8 cellular contexts compared by ENCODE assay signal in genomic region chr6:157022022-157022740, GRCh38.
DNase-seq lines count a peak whose midpoint lies in the region; ATAC-seq, FAIRE-seq and TF ChIP-seq lines count a peak whose summit lies in the region.

No MANE protein-coding gene starts in this region.

- H3K27ac ChIP-seq in pancreas (peak overlapping the region; percentile 95 to 100 (median 98)), tibial artery (peak overlapping the region; percentile 95 to 98)

- H3K27me3 ChIP-seq in pancreas (no peaks in the 10 kb centered on the region), tibial artery (no peaks in the 10 kb centered on the region)

- H3K27me3 Mint-ChIP-seq in activated naive CD8-positive, alpha-beta T cell treated with anti-CD3 and anti-CD28 coated beads, Interleukin-2, amount 50 U/mL, for 24 hours = no peaks in the 10 kb centered on the region

- H3K4me3 ChIP-seq in pancreas = peak overlapping the region; percentile 62 to 84 (median 76)
- H3K4me3 ChIP-seq in tibial artery = peak overlapping the region; percentile 68 to 90

- CTCF ChIA-PET in GM10248 (lab: Yijun Ruan, JAX) = interaction anchor here (0.9 to 1.3 kb wide), 3 partner anchors 11 to 67 kb away, joined by 3 to 6 read pairs (median 5); no protein-coding TSS in a partner anchor

- H3K4me1 ChIP-seq in pancreas = peaks cover 0 to 19% (median 15%) of the 10 kb centered on the region in 3 donors
- peaks cover 3 to 56% (median 20%) of the 10 kb centered on the region in 4 donors for H3K4me1 ChIP-seq in tibial artery

- peak overlapping the region; percentile 98 for H3K27ac Mint-ChIP-seq in activated naive CD8-positive, alpha-beta T cell treated with anti-CD3 and anti-CD28 coated beads, Interleukin-2, amount 50 U/mL, for 24 hours

- POLR2A ChIA-PET in GM10248 (lab: Yijun Ruan, JAX) = no interaction called here

- peak overlapping the region; percentile 90 for H3K4me3 Mint-ChIP-seq in activated naive CD8-positive, alpha-beta T cell treated with anti-CD3 and anti-CD28 coated beads, Interleukin-2, amount 50 U/mL, for 24 hours

- TF ChIP-seq CTCF in GM10248 (IDR thresholded peaks at IDR 0.05; ENCODE audit: control extremely low read depth, extremely low read depth, low read depth, missing control alignments) = no peak
- TF ChIP-seq CTCF in pancreas (IDR thresholded peaks at IDR 0.05) = no peak
- TF ChIP-seq CTCF in tibial artery (IDR thresholded peaks at IDR 0.05) = no peak

- intact Hi-C loops in Right ventricle myocardium superior (cut with DNase I) (loop anchor here (2.0 to 5.0 kb wide), 3 partner anchors 243 to 335 kb away; no protein-coding TSS in a partner anchor), pancreas (cut with DNase I) (no loop called here), tibial artery (cut with DNase I; ENCODE audit: low total_unique reads) (loop anchor here (5.0 kb wide), 2 partner anchors 245 to 250 kb away; partner anchors contain the start of gene ARID1B)

- peaks cover 9% of the 10 kb centered on the region for H3K9me3 Mint-ChIP-seq in activated naive CD8-positive, alpha-beta T cell treated with anti-CD3 and anti-CD28 coated beads, Interleukin-2, amount 50 U/mL, for 24 hours

- 2 to 3% methylated on average over 33 of the region's 33 CpGs for WGBS in pancreas, 2 donors

- H3K9me3 ChIP-seq in pancreas (no peaks in the 10 kb centered on the region), tibial artery (no peaks in the 10 kb centered on the region)

- peaks cover 64% of the 10 kb centered on the region for H3K4me1 Mint-ChIP-seq in activated naive CD8-positive, alpha-beta T cell treated with anti-CD3 and anti-CD28 coated beads, Interleukin-2, amount 50 U/mL, for 24 hours

- DNase-seq in GM10248 (ENCODE audit: extremely low spot score) (peak; percentile 95), NCI-H1105 treated with DMSO at 0.1 percent for 48 hours (lab: John Stamatoyannopoulos, UW) (peak; percentile 95), SW 1271 (lab: John Stamatoyannopoulos, UW) (peak; percentile 34 to 76), Right ventricle myocardium superior (peak; percentile 92), pancreas (peak; percentile 84 to 94 (median 92)), tibial artery (peak; percentile 88 to 94)
- DNase-seq in activated naive CD8-positive, alpha-beta T cell treated with anti-CD3 and anti-CD28 coated beads, Interleukin-2, amount 50 U/mL, for 24 hours = peak; percentile 85

- H3K36me3 ChIP-seq in pancreas = no peaks in the 10 kb centered on the region
- H3K36me3 ChIP-seq in tibial artery = no peaks in the 10 kb centered on the region

- peaks cover 5% of the 10 kb centered on the region for H3K36me3 Mint-ChIP-seq in activated naive CD8-positive, alpha-beta T cell treated with anti-CD3 and anti-CD28 coated beads, Interleukin-2, amount 50 U/mL, for 24 hours (ENCODE audit: low read depth)

- FAIRE-seq in pancreas (lab: Jason Lieb, UNC) = no peak

- ATAC-seq in HG02642 (IDR thresholded peaks at IDR 0.05; ENCODE audit: poor library complexity, unreplicated experiment) (peak; percentile 64), Right ventricle myocardium superior (ENCODE audit: poor library complexity) (peak; percentile 94), pancreas (peak; percentile 87 to 93 (median 90))
- peak; percentile 65 for ATAC-seq in activated naive CD8-positive, alpha-beta T cell treated with anti-CD3 and anti-CD28 coated beads, Interleukin-2, amount 50 U/mL, for 24 hours

Comparison
In these comparisons a context has a peak if more than half of its experiments do, and no peak if none do; other contexts are left out.
1. Peak in every context shown above with its lines: DNase-seq, ATAC-seq, H3K4me3 ChIP-seq and H3K27ac ChIP-seq.
2. intact Hi-C loops: an anchor here in Right ventricle myocardium superior (2.0 to 5.0 kb wide) and tibial artery (5.0 kb wide); none called in pancreas.